ENCODE assay signal across 9 cellular contexts in the genomic region with DNA sequence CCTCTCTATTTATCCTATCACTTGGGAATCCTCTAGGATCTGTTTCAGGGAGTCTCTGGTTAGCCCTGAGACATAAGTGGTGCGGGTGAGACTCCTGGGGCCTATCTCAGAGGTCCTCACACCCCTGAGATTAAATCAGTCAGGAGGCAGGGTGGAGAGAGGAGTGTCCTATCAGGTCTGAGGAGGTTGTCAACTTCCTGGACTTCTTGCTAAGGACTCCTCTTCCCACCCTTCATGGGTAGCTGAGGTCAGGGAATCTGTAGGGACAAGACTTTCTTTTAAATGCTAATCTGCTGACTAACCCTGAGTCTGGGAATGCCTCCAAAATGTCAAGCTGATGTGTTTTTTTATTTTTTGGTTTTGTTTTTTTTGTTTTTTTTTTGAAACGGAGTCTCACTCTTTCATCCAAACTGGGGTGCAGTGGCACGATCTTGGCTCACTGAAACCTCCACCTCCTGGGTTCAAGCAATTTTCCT. TPM values are rescaled to one million over a fixed set of nuclear protein-coding genes. Genes with fewer than 3 reads are reported as not detected.
DNase-seq lines count a peak whose midpoint lies in the region; ATAC-seq, FAIRE-seq and TF ChIP-seq lines count a peak whose summit lies in the region.
"Had no signal": no experiment of that assay in that cellular context is flagged by ENCODE, and none has a peak within 500 bp of the region (broad histone marks: within the 10 kb centered on the region; RNA-seq: fewer than 3 reads in every experiment).

No MANE protein-coding gene starts in this region.

- POLR2A ChIA-PET in BJ (lab: Charles Lee) = interaction anchor here (0.6 to 0.9 kb wide), 3 partner anchors 22 to 273 kb away, joined by 3 to 9 read pairs (median 7); no protein-coding TSS in a partner anchor

- CTCF ChIA-PET in BJ (lab: Yijun Ruan, JAX) = interaction anchor here (0.8 to 3.1 kb wide), 5 partner anchors 10 to 416 kb away, joined by 4 to 37 read pairs (median 4); a partner anchor contains a TSS

- no peaks in the 10 kb centered on the region for H3K27me3 ChIP-seq in BJ (ENCODE audit: control insufficient read depth, insufficient read depth, low read length)

- no peak overlapping the region for H3K4me3 ChIP-seq in BJ (ENCODE audit: low read depth, low read length)

- peak; percentile 77 for DNase-seq in BJ (ENCODE audit: low read depth)
- DNase-seq in RPMI7951 (ENCODE audit: low read depth) = peak; percentile 84
- DNase-seq in omental fat pad (ENCODE audit: low spot score) = no peak
- DNase-seq in D721Med (ENCODE audit: insufficient read length, low spot score) = no peak
- DNase-seq in activated effector memory CD4-positive, alpha-beta T cell treated with Interleukin-2 at 50 U/mL for 16 hours = no peak
- no peak for DNase-seq in SHP77 treated with DMSO at 0.1 percent for 48 hours (lab: John Stamatoyannopoulos, UW)
- DNase-seq: activated CD4-positive, CD25-positive, alpha-beta regulatory T cell treated with anti-CD3 and anti-CD28 coated beads, Interleukin-2, amount 50 U/mL, for 72 hours had no signal

- TF ChIP-seq CTCF in BJ (IDR thresholded peaks at IDR 0.05; ENCODE audit: insufficient read depth, low read depth, low read length) (no peak), omental fat pad (IDR thresholded peaks at IDR 0.05) (no peak), D721Med (IDR thresholded peaks at IDR 0.05; ENCODE audit: insufficient read depth, missing control alignments) (no peak)

- no peak for FAIRE-seq in D721Med (lab: Jason Lieb, UNC)

- no peaks in the 10 kb centered on the region; the same call in 1 of the 2 replicates for H3K36me3 ChIP-seq in BJ (ENCODE audit: control insufficient read depth, insufficient read depth, low read length)

- ATAC-seq in esophagus mucosa (peak; percentile 75), omental fat pad (ENCODE audit: low FRiP score) (peak; percentile 57), HG02885 (IDR thresholded peaks at IDR 0.05; ENCODE audit: poor library complexity, unreplicated experiment) (no peak)

RNA-seq across cellular contexts. Expression of a gene that starts 6.6 kb away (rescaled TPM):
- 3.0 and 6.4 TPM in 2 replicates for polyA plus RNA-seq in BJ (2011; rRNA removed)
- polyA minus RNA-seq in BJ (2011; rRNA and poly(A)+ RNA removed) = 3.4 and 7.9 TPM in 2 replicates
- 4.6 and 4.9 TPM in 2 replicates for total RNA-seq in RPMI7951 (2014; rRNA removed; shearing (Covaris generic))
- total RNA-seq in esophagus mucosa (9.4 TPM), omental fat pad (10 to 100 TPM in 2 of 4 donors, 1 to 10 TPM in 2; 4.6 to 15.5 (median 10.0) TPM)

RNA-seq across cellular contexts. Expression of a gene that starts 10.1 kb away (rescaled TPM):
- polyA plus RNA-seq in BJ (2011; rRNA removed) = 0.56 and 0.87 TPM in 2 replicates
- polyA minus RNA-seq in BJ (2011; rRNA and poly(A)+ RNA removed) = 0.51 and 0.81 TPM in 2 replicates
- total RNA-seq in RPMI7951 (2014; rRNA removed; shearing (Covaris generic)) = 0.20 TPM in 1 of 2 replicates, not detected in the other
- total RNA-seq in esophagus mucosa = 0.32 TPM
- total RNA-seq in omental fat pad = 1 to 10 TPM in 3 of 4 donors, under 1 TPM in 1; 0.36 to 2.2 (median 1.5) TPM

RNA-seq across cellular contexts. Expression of a gene that starts 19.3 kb away (rescaled TPM):
- polyA plus RNA-seq in BJ (2011; rRNA removed) = 56.4 and 92.3 TPM in 2 replicates
- 69.3 and 95.0 TPM in 2 replicates for polyA minus RNA-seq in BJ (2011; rRNA and poly(A)+ RNA removed)
- total RNA-seq in RPMI7951 (2014; rRNA removed; shearing (Covaris generic)) = 27.5 and 37.7 TPM in 2 replicates
- total RNA-seq in esophagus mucosa (4.3 TPM), omental fat pad (10 to 100 TPM; 16.1 to 33.7 (median 18.9) TPM)

RNA-seq across cellular contexts. Expression of a gene that starts 24.5 kb away (rescaled TPM):
- polyA plus RNA-seq in BJ (2011; rRNA removed) = not detected in 2 replicates
- polyA minus RNA-seq in BJ (2011; rRNA and poly(A)+ RNA removed) = not detected in 2 replicates
- total RNA-seq in RPMI7951 (2014; rRNA removed; shearing (Covaris generic)) = not detected in 2 replicates
- total RNA-seq in esophagus mucosa (0.48 TPM), omental fat pad (not detected)

RNA-seq across cellular contexts. Expression of a gene that starts 30.3 kb away (rescaled TPM):
- polyA plus RNA-seq in BJ (2011; rRNA removed) = not detected in 2 replicates
- not detected in 2 replicates for polyA minus RNA-seq in BJ (2011; rRNA and poly(A)+ RNA removed)
- total RNA-seq in RPMI7951 (2014; rRNA removed; shearing (Covaris generic)) = 0.10 TPM in 1 of 2 replicates, not detected in the other
- total RNA-seq in esophagus mucosa = 0.12 TPM
- not detected for total RNA-seq in omental fat pad

Comparison
In these comparisons a context has a peak if more than half of its experiments do, and no peak if none do; other contexts are left out.
1. DNase-seq: peak in BJ (single experiment) and RPMI7951 (single experiment); none in omental fat pad (single experiment), D721Med (single experiment), activated effector memory CD4-positive, alpha-beta T cell treated with Interleukin-2 at 50 U/mL for 16 hours (single experiment) and SHP77 treated with DMSO at 0.1 percent for 48 hours (single experiment).